21 cellular contexts compared by ENCODE assay signal in genomic region chr20:38776363-38776762, GRCh38. TPM values are rescaled to one million over a fixed set of nuclear protein-coding genes. Genes with fewer than 3 reads are reported as not detected.
"Had no signal": no experiment of that assay in that cellular context is flagged by ENCODE, and none has a peak within 500 bp of the region (broad histone marks: within the 10 kb centered on the region; RNA-seq: fewer than 3 reads in every experiment).

No MANE protein-coding gene starts in this region.

- H3K27ac Mint-ChIP-seq: activated naive CD4-positive, alpha-beta T cell treated with anti-CD3 and anti-CD28 coated beads, Interleukin-2, amount 50 U/mL, for 72 hours; endodermal cell; T-helper 2 cell treated with Interferon-gamma antibody and Interleukin-4, amounts not matched to agents 5 μg/mL and 100 μg/mL, for 36 hours; type B pancreatic cell had no signal

- H3K27me3 Mint-ChIP-seq: type B pancreatic cell had no signal

- DNase-seq: activated CD4-positive, alpha-beta T cell treated with anti-CD3 and anti-CD28 coated beads for 1 hour; activated CD4-positive, alpha-beta T cell treated with anti-CD3 and anti-CD28 coated beads, Interleukin-2, amount 50 U/mL, for 1 hour; adrenal gland; colonic mucosa; dorsolateral prefrontal cortex; endodermal cell; esophagus squamous epithelium; gastrocnemius medialis; head of caudate nucleus; hypothalamus; left cardiac atrium; occipital lobe; right lobe of liver; stimulated activated naive CD4-positive, alpha-beta T cell; testis had no signal

- ATAC-seq: activated naive CD4-positive, alpha-beta T cell treated with anti-CD3 and anti-CD28 coated beads, Interleukin-2, amount 50 U/mL, for 72 hours; gastrocnemius medialis; left cardiac atrium; right lobe of liver had no signal

- H3K4me3 Mint-ChIP-seq: endodermal cell; T-helper 2 cell treated with Interferon-gamma antibody and Interleukin-4, amounts not matched to agents 5 μg/mL and 100 μg/mL, for 36 hours; type B pancreatic cell had no signal

RNA-seq across cellular contexts. Expression of gene SLC32A1, which starts 52.1 kb away (rescaled TPM):
- total RNA-seq: activated naive CD4-positive, alpha-beta T cell treated with anti-CD3 and anti-CD28 coated beads, Interleukin-2, amount 50 U/mL, for 72 hours; adrenal gland; ascending aorta; colonic mucosa; endodermal cell; esophagus squamous epithelium; gastrocnemius medialis; left cardiac atrium; liver; right lobe of liver; vagina had no signal
